In the genomic region with DNA sequence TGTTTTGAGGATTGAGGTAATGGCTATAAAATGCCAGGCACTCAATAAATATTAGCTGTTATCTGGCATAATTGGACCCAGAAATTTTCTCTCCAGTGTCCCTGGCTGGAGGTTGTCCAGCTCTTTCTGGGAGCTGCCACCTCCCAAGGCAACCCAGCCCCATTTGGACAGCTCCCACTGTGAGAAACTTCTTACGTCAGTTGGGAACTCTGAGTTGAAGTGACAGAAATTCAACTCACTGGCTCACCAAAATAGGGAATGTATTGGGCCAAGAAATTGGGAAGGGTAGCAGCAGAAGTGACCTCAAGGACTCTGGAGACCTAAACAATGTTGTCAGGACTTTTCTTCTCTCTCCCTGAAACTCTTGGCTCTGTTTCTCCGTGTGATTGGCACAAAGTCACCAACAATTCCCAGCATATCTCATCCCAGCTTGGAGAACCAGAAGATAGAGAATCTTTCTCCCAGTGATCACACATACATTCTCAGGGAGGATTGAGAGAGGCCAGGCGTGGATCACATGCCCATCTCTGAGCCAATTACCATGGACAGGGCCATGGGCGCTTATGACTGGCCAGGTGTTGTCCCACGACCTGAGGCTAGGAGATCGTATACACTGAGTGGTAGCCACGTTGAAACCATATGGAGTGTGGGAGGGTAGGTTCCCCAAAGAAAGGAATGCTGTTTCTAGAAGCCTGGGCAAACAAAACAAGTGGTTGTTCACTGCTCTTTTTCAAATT, we compare ENCODE assay signal across 37 cellular contexts. TPM values are rescaled to one million over a fixed set of nuclear protein-coding genes. Genes with fewer than 3 reads are reported as not detected.
"Had no signal": no experiment of that assay in that cellular context is flagged by ENCODE, and none has a peak within 500 bp of the region (broad histone marks: within the 10 kb centered on the region; RNA-seq: fewer than 3 reads in every experiment).

No MANE protein-coding gene starts in this region.

- H3K9me3 Mint-ChIP-seq: activated B cell treated with CpG ODN at 0.5 μM for 24 hours; activated CD8-positive, alpha-beta T cell treated with anti-CD3 and anti-CD28 coated beads for 36 hours; activated naive CD4-positive, alpha-beta T cell treated with anti-CD3 and anti-CD28 coated beads, Interleukin-2, amount 50 U/mL, for 24 hours; activated naive CD8-positive, alpha-beta T cell treated with anti-CD3 and anti-CD28 coated beads, Interleukin-2, amount 50 U/mL, for 24 hours; activated T-helper 2 cell treated with anti-CD3 and anti-CD28 coated beads, Interferon-gamma antibody, Interleukin-2, Interleukin-4, amounts not matched to agents 10 μg/mL and 5 μg/mL and 100 μg/mL, durations not matched to agents 14 hours and 24 hours and 36 hours; effector memory CD8-positive, alpha-beta T cell; stimulated activated naive CD8-positive, alpha-beta T cell treated with anti-CD3 and anti-CD28 coated beads, Interleukin-15, amount 100 ng/mL, for 72 hours had no signal

- H3K27me3 ChIP-seq: colonic mucosa, ovary, upper lobe of left lung, vagina had no signal

- H3K27ac Mint-ChIP-seq: activated B cell treated with CpG ODN at 0.5 μM for 24 hours; activated CD8-positive, alpha-beta T cell treated with anti-CD3 and anti-CD28 coated beads for 36 hours; activated naive CD4-positive, alpha-beta T cell treated with anti-CD3 and anti-CD28 coated beads, Interleukin-2, amount 50 U/mL, for 24 hours; activated naive CD8-positive, alpha-beta T cell treated with anti-CD3 and anti-CD28 coated beads, Interleukin-2, amount 50 U/mL, for 24 hours; activated T-helper 2 cell treated with anti-CD3 and anti-CD28 coated beads, Interferon-gamma antibody, Interleukin-2, Interleukin-4, amounts not matched to agents 10 μg/mL and 5 μg/mL and 100 μg/mL, durations not matched to agents 14 hours and 24 hours and 36 hours; effector memory CD8-positive, alpha-beta T cell; naive thymus-derived CD4-positive, alpha-beta T cell; progenitor cell of endocrine pancreas; stimulated activated memory B cell treated with anti-CD40 and anti-IgM and Interleukin-4, amounts not matched to agents 10 μg/mL and 1 μg/mL and 100 μg/mL, for 72 hours; stimulated activated naive CD8-positive, alpha-beta T cell treated with anti-CD3 and anti-CD28 coated beads, Interleukin-15, amount 100 ng/mL, for 72 hours had no signal

- DNase-seq: activated B cell treated with CpG ODN at 0.5 μM for 24 hours; activated CD4-positive, alpha-beta T cell treated with anti-CD3 and anti-CD28 coated beads, Interleukin-2, amount 50 U/mL, for 1 hour; activated CD8-positive, alpha-beta T cell treated with anti-CD3 and anti-CD28 coated beads for 36 hours; activated naive CD8-positive, alpha-beta T cell treated with anti-CD3 and anti-CD28 coated beads, Interleukin-2, amount 50 U/mL, for 24 hours; activated T-cell treated with anti-CD3 and anti-CD28 coated beads, Interleukin-2, amount 50 U/mL, for 48 hours; amygdala; cerebellar nuclear complex; colonic mucosa; effector memory CD8-positive, alpha-beta T cell; erythroblast; head of caudate nucleus; hippocampal formation; left cardiac atrium; midbrain; naive thymus-derived CD4-positive, alpha-beta T cell; ovary; sigmoid colon; small intestine; stimulated activated CD4-positive, alpha-beta T cell treated with anti-CD3 and anti-CD28 coated beads, Interleukin-1b, Interleukin-23, amount 100 ng/mL, for 48 hours; stimulated activated CD4-positive, alpha-beta T cell treated with anti-CD3 and anti-CD28 coated beads, Interleukin-4, amount 100 ng/mL, for 4 hours; stimulated activated CD8-positive, alpha-beta memory T cell treated with anti-CD3 and anti-CD28 coated beads, Interleukin-4, amount 100 ng/mL, for 48 hours; stimulated activated naive CD8-positive, alpha-beta T cell treated with anti-CD3 and anti-CD28 coated beads, Interleukin-15, amount 100 ng/mL, for 72 hours; substantia nigra; T-helper 2 cell; upper lobe of left lung had no signal

- ATAC-seq: activated CD8-positive, alpha-beta T cell treated with anti-CD3 and anti-CD28 coated beads for 36 hours; activated naive CD8-positive, alpha-beta T cell treated with anti-CD3 and anti-CD28 coated beads, Interleukin-2, amount 50 U/mL, for 24 hours; effector memory CD8-positive, alpha-beta T cell; gastroesophageal sphincter; left cardiac atrium; naive thymus-derived CD4-positive, alpha-beta T cell; stimulated activated memory B cell treated with anti-CD40 and anti-IgM and Interleukin-4, amounts not matched to agents 10 μg/mL and 1 μg/mL and 100 μg/mL, for 72 hours; stimulated activated naive CD8-positive, alpha-beta T cell treated with anti-CD3 and anti-CD28 coated beads, Interleukin-15, amount 100 ng/mL, for 72 hours had no signal

- H3K9me3 ChIP-seq: colonic mucosa, gastroesophageal sphincter, ovary, sigmoid colon, upper lobe of left lung, vagina had no signal

- H3K4me3 Mint-ChIP-seq: activated B cell treated with CpG ODN at 0.5 μM for 24 hours; activated CD8-positive, alpha-beta T cell treated with anti-CD3 and anti-CD28 coated beads for 36 hours; activated naive CD4-positive, alpha-beta T cell treated with anti-CD3 and anti-CD28 coated beads, Interleukin-2, amount 50 U/mL, for 24 hours; activated naive CD8-positive, alpha-beta T cell treated with anti-CD3 and anti-CD28 coated beads, Interleukin-2, amount 50 U/mL, for 24 hours; effector memory CD8-positive, alpha-beta T cell; naive thymus-derived CD4-positive, alpha-beta T cell; stimulated activated memory B cell treated with anti-CD40 and anti-IgM and Interleukin-4, amounts not matched to agents 10 μg/mL and 1 μg/mL and 100 μg/mL, for 72 hours; stimulated activated naive CD8-positive, alpha-beta T cell treated with anti-CD3 and anti-CD28 coated beads, Interleukin-15, amount 100 ng/mL, for 72 hours had no signal

- H3K4me1 Mint-ChIP-seq: activated B cell treated with CpG ODN at 0.5 μM for 24 hours; activated naive CD4-positive, alpha-beta T cell treated with anti-CD3 and anti-CD28 coated beads, Interleukin-2, amount 50 U/mL, for 24 hours; activated naive CD8-positive, alpha-beta T cell treated with anti-CD3 and anti-CD28 coated beads, Interleukin-2, amount 50 U/mL, for 24 hours; stimulated activated memory B cell treated with anti-CD40 and anti-IgM and Interleukin-4, amounts not matched to agents 10 μg/mL and 1 μg/mL and 100 μg/mL, for 72 hours; stimulated activated naive CD8-positive, alpha-beta T cell treated with anti-CD3 and anti-CD28 coated beads, Interleukin-15, amount 100 ng/mL, for 72 hours had no signal

- H3K27ac ChIP-seq: colonic mucosa, gastroesophageal sphincter, ovary, sigmoid colon, upper lobe of left lung, vagina had no signal

- H3K4me1 ChIP-seq: colonic mucosa, gastroesophageal sphincter, sigmoid colon, upper lobe of left lung, vagina had no signal

- H3K27me3 Mint-ChIP-seq: activated CD8-positive, alpha-beta T cell treated with anti-CD3 and anti-CD28 coated beads for 36 hours had no signal

- H3K36me3 Mint-ChIP-seq: activated naive CD4-positive, alpha-beta T cell treated with anti-CD3 and anti-CD28 coated beads, Interleukin-2, amount 50 U/mL, for 24 hours; naive thymus-derived CD4-positive, alpha-beta T cell; stimulated activated memory B cell treated with anti-CD40 and anti-IgM and Interleukin-4, amounts not matched to agents 10 μg/mL and 1 μg/mL and 100 μg/mL, for 72 hours had no signal

- H3K4me3 ChIP-seq: colonic mucosa, gastroesophageal sphincter, ovary, sigmoid colon, upper lobe of left lung, vagina had no signal

- H3K36me3 ChIP-seq: colonic mucosa, gastroesophageal sphincter, ovary, sigmoid colon, upper lobe of left lung, vagina had no signal

RNA-seq across cellular contexts. Expression of a gene that starts 22.5 kb away (rescaled TPM):
- total RNA-seq: activated B cell treated with CpG ODN at 0.5 μM for 24 hours; activated CD8-positive, alpha-beta T cell treated with anti-CD3 and anti-CD28 coated beads for 36 hours; dermis microvascular lymphatic vessel endothelial cell; fibroblast of villous mesenchyme; ovary; sigmoid colon had no signal
- polyA plus RNA-seq: keratinocyte; naive thymus-derived CD4-positive, alpha-beta T cell had no signal

RNA-seq across cellular contexts. Expression of a gene that starts 51.7 kb away (rescaled TPM):
- total RNA-seq: activated B cell treated with CpG ODN at 0.5 μM for 24 hours; activated CD8-positive, alpha-beta T cell treated with anti-CD3 and anti-CD28 coated beads for 36 hours; activated T-helper 2 cell treated with anti-CD3 and anti-CD28 coated beads, Interferon-gamma antibody, Interleukin-2, Interleukin-4, amounts not matched to agents 10 μg/mL and 5 μg/mL and 100 μg/mL, durations not matched to agents 14 hours and 24 hours and 36 hours; colonic mucosa; dermis microvascular lymphatic vessel endothelial cell; fibroblast of villous mesenchyme; gastroesophageal sphincter; lower leg skin; naive thymus-derived CD4-positive, alpha-beta T cell; ovary; progenitor cell of endocrine pancreas; renal cortical epithelial cell; sigmoid colon; upper lobe of left lung; vagina had no signal
- polyA plus RNA-seq: keratinocyte; naive thymus-derived CD4-positive, alpha-beta T cell; neural cell; sigmoid colon; small intestine had no signal
